Comparison of ENCODE assay signal across 18 cellular contexts in genomic region chr7:73507556-73507955, GRCh38. TPM values are rescaled to one million over a fixed set of nuclear protein-coding genes. Genes with fewer than 3 reads are reported as not detected.
DNase-seq lines count a peak whose midpoint lies in the region; ATAC-seq and TF ChIP-seq lines count a peak whose summit lies in the region.
"Had no signal": no experiment of that assay in that cellular context is flagged by ENCODE, and none has a peak within 500 bp of the region (broad histone marks: within the 10 kb centered on the region; RNA-seq: fewer than 3 reads in every experiment).

No MANE protein-coding gene starts in this region.

- no peaks in the 10 kb centered on the region for H3K9me3 ChIP-seq in adrenal gland (replicated peaks in 1 of 3)
- H3K9me3 ChIP-seq: BLaER1 treated with 17β-estradiol and CSF1 and Interleukin-3, amounts not matched to agents 10 nM and 100 nM had no signal

- peaks cover 3% of the 10 kb centered on the region for H3K4me1 Mint-ChIP-seq in type B pancreatic cell (ENCODE audit: unreplicated experiment)
- no peaks in the 10 kb centered on the region for H3K4me1 Mint-ChIP-seq in MCF 10A (ENCODE audit: insufficient read depth, unreplicated experiment)
- H3K4me1 Mint-ChIP-seq in activated naive CD8-positive, alpha-beta T cell treated with anti-CD3 and anti-CD28 coated beads for 36 hours, result peaks cover 4% of the 10 kb centered on the region
- H3K4me1 Mint-ChIP-seq: H9 had no signal

- intact Hi-C loops in adrenal gland (cut with DNase I) (no loop called here), MCF 10A (cut with micrococcal nuclease) (no loop called here)

- H3K36me3 Mint-ChIP-seq in type B pancreatic cell, result peaks cover 38% of the 10 kb centered on the region
- peaks cover 94% of the 10 kb centered on the region for H3K36me3 Mint-ChIP-seq in MCF 10A (ENCODE audit: insufficient read depth, unreplicated experiment)
- peaks cover 25% of the 10 kb centered on the region for H3K36me3 Mint-ChIP-seq in activated naive CD8-positive, alpha-beta T cell treated with anti-CD3 and anti-CD28 coated beads for 36 hours

- CTCF ChIA-PET in MCF 10A (lab: Yijun Ruan, JAX), result interaction anchor here (0.6 to 1.2 kb wide), 3 partner anchors 12 to 826 kb away, joined by 3 to 5 read pairs (median 4); no protein-coding TSS in a partner anchor

- POLR2A ChIA-PET in MCF 10A (lab: Yijun Ruan, JAX), result interaction anchor here (3.0 kb wide), 1 partner anchor 11 kb away, joined by 11 read pairs; no protein-coding TSS in a partner anchor

- peaks cover 0 to 82% of the 10 kb centered on the region in 2 donors for H3K36me3 ChIP-seq in adrenal gland (replicated peaks in 1 of 2)

- H3K4me1 ChIP-seq in adrenal gland (replicated peaks in 1 of 2) (peaks cover 0 to 17% of the 10 kb centered on the region in 2 donors), foreskin keratinocyte (no peaks in the 10 kb centered on the region)
- H3K4me1 ChIP-seq: BLaER1 treated with 17β-estradiol and CSF1 and Interleukin-3, amounts not matched to agents 10 nM and 100 nM had no signal

- H3K27me3 Mint-ChIP-seq in type B pancreatic cell, result no peaks in the 10 kb centered on the region
- H3K27me3 Mint-ChIP-seq in MCF 10A (ENCODE audit: insufficient read depth, unreplicated experiment), result no peaks in the 10 kb centered on the region
- H3K27me3 Mint-ChIP-seq in activated naive CD8-positive, alpha-beta T cell treated with anti-CD3 and anti-CD28 coated beads for 36 hours, result no peaks in the 10 kb centered on the region
- H3K27me3 Mint-ChIP-seq: B cell had no signal

- no peak for ATAC-seq in foreskin keratinocyte
- ATAC-seq: CD8-positive, alpha-beta T cell; GM12878; HepG2 had no signal

- H3K4me3 ChIP-seq in AG10803 (ENCODE audit: low read length) (no peak overlapping the region), adrenal gland (no peak overlapping the region)
- H3K4me3 ChIP-seq: BLaER1 treated with 17β-estradiol and CSF1 and Interleukin-3, amounts not matched to agents 10 nM and 100 nM; GM12878 had no signal

- WGBS in adrenal gland, 4 donors, result 33 to 51% (median 42%) methylated on average over 2 of the region's 2 CpGs

- no peak overlapping the region for H3K4me3 Mint-ChIP-seq in type B pancreatic cell
- no peak overlapping the region for H3K4me3 Mint-ChIP-seq in MCF 10A (ENCODE audit: unreplicated experiment)
- H3K4me3 Mint-ChIP-seq in activated naive CD8-positive, alpha-beta T cell treated with anti-CD3 and anti-CD28 coated beads for 36 hours, result no peak overlapping the region
- H3K4me3 Mint-ChIP-seq: B cell; CD8-positive, alpha-beta T cell; H9 had no signal

- peak; percentile 8 for DNase-seq in AG10803 (ENCODE audit: low read depth)
- DNase-seq in adrenal gland, result peak in 6 of 7 donors; percentile 60 to 86 (median 74)
- peak; percentile 10 for DNase-seq in iris pigment epithelial cell (ENCODE audit: low read depth)
- peak; percentile 8 for DNase-seq in type B pancreatic cell (ENCODE audit: extremely low spot score, unreplicated experiment)
- DNase-seq in foreskin keratinocyte, result no peak
- DNase-seq in MCF 10A (ENCODE audit: unreplicated experiment), result no peak
- no peak for DNase-seq in activated naive CD8-positive, alpha-beta T cell treated with anti-CD3 and anti-CD28 coated beads for 36 hours
- DNase-seq: 8988T; CD8-positive, alpha-beta T cell; DMS 273 treated with DMSO at 0.1 percent for 48 hours; DMS53; DND-41; EL; H9 had no signal

- no peaks in the 10 kb centered on the region for H3K27me3 ChIP-seq in adrenal gland
- no peaks in the 10 kb centered on the region for H3K27me3 ChIP-seq in foreskin keratinocyte
- H3K27me3 ChIP-seq: BLaER1 treated with 17β-estradiol and CSF1 and Interleukin-3, amounts not matched to agents 10 nM and 100 nM had no signal

- TF ChIP-seq CTCF in AG10803 (conservative IDR thresholded peaks at IDR 0.05; ENCODE audit: low read length) (no peak), adrenal gland (IDR thresholded peaks at IDR 0.05) (no peak), type B pancreatic cell (conservative IDR thresholded peaks at IDR 0.05) (no peak), foreskin keratinocyte (conservative IDR thresholded peaks at IDR 0.05) (no peak), MCF 10A (IDR thresholded peaks at IDR 0.05; ENCODE audit: unreplicated experiment) (no peak)

- H3K9me3 Mint-ChIP-seq in type B pancreatic cell (no peaks in the 10 kb centered on the region), MCF 10A (ENCODE audit: unreplicated experiment) (no peaks in the 10 kb centered on the region)
- H3K9me3 Mint-ChIP-seq in activated naive CD8-positive, alpha-beta T cell treated with anti-CD3 and anti-CD28 coated beads for 36 hours, result no peaks in the 10 kb centered on the region
- H3K9me3 Mint-ChIP-seq: CD8-positive, alpha-beta T cell; H9 had no signal

- no TSS peak for BruUV-seq in MCF 10A (replicated peaks; lab: Mats Ljungman, UMichigan)

- peak overlapping the region in 3 of 5 donors; percentile 4 to 29 (median 12) for H3K27ac ChIP-seq in adrenal gland
- H3K27ac ChIP-seq in foreskin keratinocyte, result no peak overlapping the region
- H3K27ac ChIP-seq: BLaER1 treated with 17β-estradiol and CSF1 and Interleukin-3, amounts not matched to agents 10 nM and 100 nM had no signal

- no peak overlapping the region for H3K27ac Mint-ChIP-seq in type B pancreatic cell
- no peak overlapping the region for H3K27ac Mint-ChIP-seq in MCF 10A (ENCODE audit: low read depth, unreplicated experiment)
- no peak overlapping the region for H3K27ac Mint-ChIP-seq in activated naive CD8-positive, alpha-beta T cell treated with anti-CD3 and anti-CD28 coated beads for 36 hours
- H3K27ac Mint-ChIP-seq: B cell; CD8-positive, alpha-beta T cell; H9 had no signal

- TF ChIP-seq POLR2A in adrenal gland (IDR thresholded peaks at IDR 0.05), result no peak

RNA-seq across cellular contexts. Expression of gene BAZ1B, which starts 14.5 kb away (rescaled TPM):
- 10 to 100 TPM; 41.8 to 65.5 (median 46.1) TPM for total RNA-seq in adrenal gland
- 10 to 100 TPM; 14.5 to 49.4 (median 27.7) TPM for polyA plus RNA-seq in adrenal gland
- 68.0 and 86.8 TPM in 2 replicates for total RNA-seq in type B pancreatic cell (ENCODE audit: low replicate concordance)
- 71.1 and 77.1 TPM in 2 replicates for total RNA-seq in foreskin keratinocyte
- polyA plus RNA-seq in foreskin keratinocyte, result 14.6 and 18.3 TPM in 2 replicates
- 84.0 and 86.7 TPM in 2 replicates for total RNA-seq in MCF 10A (2022)
- total RNA-seq in activated naive CD8-positive, alpha-beta T cell treated with anti-CD3 and anti-CD28 coated beads for 36 hours, result 100 to 1,000 TPM; 107 to 108 TPM

RNA-seq across cellular contexts. Expression of gene BCL7B, which starts 49.9 kb away (rescaled TPM):
- total RNA-seq in adrenal gland, result 10 to 100 TPM; 48.7 to 97.9 (median 66.6) TPM
- 10 to 100 TPM; 76.1 to 87.2 (median 77.7) TPM for polyA plus RNA-seq in adrenal gland
- total RNA-seq in type B pancreatic cell (ENCODE audit: low replicate concordance), result 32.8 and 37.7 TPM in 2 replicates
- total RNA-seq in foreskin keratinocyte, result 40.9 and 45.4 TPM in 2 replicates
- 52.8 and 57.8 TPM in 2 replicates for polyA plus RNA-seq in foreskin keratinocyte
- 66.5 and 73.3 TPM in 2 replicates for total RNA-seq in MCF 10A (2022)
- 10 to 100 TPM; 65.6 to 66.2 TPM for total RNA-seq in activated naive CD8-positive, alpha-beta T cell treated with anti-CD3 and anti-CD28 coated beads for 36 hours

Comparison
In these comparisons a context has a peak if more than half of its experiments do, and no peak if none do; other contexts are left out.
1. DNase-seq: peak in AG10803 (single experiment), adrenal gland (6 of 7), iris pigment epithelial cell (single experiment) and type B pancreatic cell (single experiment); none in foreskin keratinocyte (0 of 2), MCF 10A (single experiment) and activated naive CD8-positive, alpha-beta T cell treated with anti-CD3 and anti-CD28 coated beads for 36 hours (single experiment).